Comparison of ENCODE assay signal across 8 cellular contexts in the genomic region with DNA sequence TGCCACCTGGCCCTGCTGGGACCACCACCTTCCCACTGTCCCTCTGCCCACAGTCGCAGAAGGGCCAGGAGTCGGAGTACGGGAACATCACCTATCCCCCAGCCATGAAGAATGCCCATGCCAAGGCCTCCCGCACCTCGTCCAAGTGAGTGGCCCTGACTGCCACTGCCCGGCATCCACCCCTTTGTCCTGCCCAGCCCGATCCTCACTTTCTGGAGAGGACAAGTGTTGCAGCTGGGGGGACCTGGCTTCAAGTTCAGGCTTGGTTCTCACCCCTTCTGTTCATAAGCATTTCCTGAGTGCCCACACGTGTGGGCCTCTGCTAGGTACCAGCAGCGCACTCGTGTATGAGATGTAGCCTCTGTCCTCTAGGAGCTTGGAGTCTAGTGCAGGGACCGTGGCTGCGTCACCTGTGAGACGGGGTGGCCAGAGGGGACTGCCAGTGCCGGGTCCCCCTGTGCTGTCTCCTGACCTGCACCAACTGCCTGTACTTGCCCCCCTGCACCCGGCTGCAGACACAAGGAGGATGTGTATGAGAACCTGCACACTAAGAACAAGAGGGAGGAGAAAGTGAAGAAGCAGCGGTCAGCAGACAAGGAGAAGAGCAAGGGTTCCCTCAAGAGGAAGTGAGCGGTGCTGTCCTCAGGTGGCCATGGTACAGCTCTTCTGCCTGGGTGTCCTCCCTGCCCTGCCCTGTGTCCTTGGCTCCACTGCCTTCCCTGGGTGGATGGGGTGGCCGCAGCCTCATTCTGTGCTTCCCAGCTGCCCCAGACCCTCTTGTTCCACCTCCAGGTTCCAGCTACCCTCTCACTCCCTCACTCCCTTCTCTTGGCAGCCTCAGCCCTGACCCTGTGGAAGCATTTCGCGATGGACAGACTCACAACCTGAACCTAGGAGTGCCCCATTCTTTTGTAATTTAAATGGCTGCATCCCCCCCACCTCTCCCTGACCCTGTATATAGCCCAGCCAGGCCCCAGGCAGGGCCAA. TPM values are rescaled to one million over a fixed set of nuclear protein-coding genes. Genes with fewer than 3 reads are reported as not detected.
DNase-seq lines count a peak whose midpoint lies in the region; TF ChIP-seq lines count a peak whose summit lies in the region.

No MANE protein-coding gene starts in this region.

- peak overlapping the region; percentile 100 for H3K9ac ChIP-seq in mucosa of stomach (ENCODE audit: low read length)

- in situ Hi-C loops in astrocyte of the spinal cord (cut with HindIII; ENCODE audit: low sequenced_read_pairs) = no loop called here

- DNase-seq in activated CD4-positive, CD25-positive, alpha-beta regulatory T cell treated with anti-CD3 and anti-CD28 coated beads, Interleukin-2, amount 50 U/mL, for 72 hours = peak; percentile 55
- no peak for DNase-seq in activated CD4-positive, CD25-positive, alpha-beta regulatory T cell (lab: John Stamatoyannopoulos, UW)
- DNase-seq in NCI-H146 treated with DMSO at 0.1 percent for 48 hours (lab: John Stamatoyannopoulos, UW; ENCODE audit: unreplicated experiment) (peak; percentile 57), astrocyte of the spinal cord (ENCODE audit: low read depth, low spot score) (peak; percentile 28), mesenteric fat pad (ENCODE audit: low spot score) (no peak), NCI-H2227 treated with DMSO at 0.1 percent for 48 hours (lab: John Stamatoyannopoulos, UW) (no peak)
- no peak for DNase-seq in effector CD4-positive, alpha-beta T cell

- H3K9me3 ChIP-seq in mucosa of stomach (ENCODE audit: control insufficient read depth, low read length) = no peaks in the 10 kb centered on the region

- H3K36me3 ChIP-seq in mucosa of stomach (ENCODE audit: control insufficient read depth, insufficient read depth, low read length) = peaks cover 9% of the 10 kb centered on the region

- peak; percentile 43 for TF ChIP-seq CTCF in astrocyte of the spinal cord (IDR thresholded peaks at IDR 0.05; ENCODE audit: low read depth, low read length)

- H3K27me3 ChIP-seq in mucosa of stomach (ENCODE audit: control insufficient read depth, insufficient read depth, low read length) = no peaks in the 10 kb centered on the region

- H3K4me3 ChIP-seq in astrocyte of the spinal cord (ENCODE audit: low read depth, low read length) (no peak overlapping the region), mucosa of stomach (ENCODE audit: low read length) (peak overlapping the region; percentile 95)

- peaks cover 37% of the 10 kb centered on the region for H3K4me1 ChIP-seq in mucosa of stomach (ENCODE audit: control insufficient read depth, insufficient read depth, low read length)

RNA-seq across cellular contexts. Expression of gene PTPN6, which starts 9.4 kb away (rescaled TPM):
- total RNA-seq in mesenteric fat pad = 47.2 TPM

RNA-seq across cellular contexts. Expression of gene PHB2, which starts 9.9 kb away (rescaled TPM):
- 143 TPM for total RNA-seq in mesenteric fat pad

RNA-seq across cellular contexts. Expression of gene EMG1, which starts 10.1 kb away (rescaled TPM):
- 44.3 TPM for total RNA-seq in mesenteric fat pad

RNA-seq across cellular contexts. Expression of gene C12orf57, which starts 16.8 kb away (rescaled TPM):
- 125 TPM for total RNA-seq in mesenteric fat pad

RNA-seq across cellular contexts. Expression of gene RNU7-1, which starts 17.0 kb away (rescaled TPM):
- total RNA-seq in mesenteric fat pad = not detected

Comparison
In these comparisons a context has a peak if more than half of its experiments do, and no peak if none do; other contexts are left out.
1. DNase-seq: peak in activated CD4-positive, CD25-positive, alpha-beta regulatory T cell treated with anti-CD3 and anti-CD28 coated beads, Interleukin-2, amount 50 U/mL, for 72 hours (single experiment), NCI-H146 treated with DMSO at 0.1 percent for 48 hours (single experiment) and astrocyte of the spinal cord (single experiment); none in activated CD4-positive, CD25-positive, alpha-beta regulatory T cell (0 of 4), mesenteric fat pad (single experiment), effector CD4-positive, alpha-beta T cell (single experiment) and NCI-H2227 treated with DMSO at 0.1 percent for 48 hours (single experiment).